In genomic region chr3:189797103-189797850, GRCh38 we compare ENCODE assay signal across 13 cellular contexts.
"Had no signal": no experiment of that assay in that cellular context is flagged by ENCODE, and none has a peak within 500 bp of the region (broad histone marks: within the 10 kb centered on the region; RNA-seq: fewer than 3 reads in every experiment).

No MANE protein-coding gene starts in this region.

- H3K4me1 Mint-ChIP-seq: activated naive CD4-positive, alpha-beta T cell treated with anti-CD3 and anti-CD28 coated beads, Interleukin-2, amount 10 ng/mL, durations not matched to agents 7 days and 5 days; activated T-helper 17 cell treated with anti-CD3 and anti-CD28 coated beads, Interleukin-2, amount 50 U/mL, for 72 hours had no signal

- H3K4me1 ChIP-seq: lower lobe of right lung, uterus had no signal

- H3K27me3 ChIP-seq: uterus had no signal

- H3K36me3 ChIP-seq: lower lobe of right lung, thoracic aorta, uterus had no signal

- H3K36me3 Mint-ChIP-seq: activated naive CD4-positive, alpha-beta T cell treated with anti-CD3 and anti-CD28 coated beads, Interleukin-2, amount 10 ng/mL, durations not matched to agents 7 days and 5 days; natural killer cell treated with Interleukin-12 subunit alpha and Interleukin-12 subunit beta and Interleukin-15 and Interleukin-18, amount 100 ng/mL, for 72 hours; T-cell had no signal

- H3K4me3 ChIP-seq: lower lobe of right lung, mucosa of descending colon, thoracic aorta, uterus had no signal

- H3K27ac Mint-ChIP-seq: activated naive CD4-positive, alpha-beta T cell treated with anti-CD3 and anti-CD28 coated beads, Interleukin-2, amount 10 ng/mL, durations not matched to agents 7 days and 5 days; activated T-helper 17 cell treated with anti-CD3 and anti-CD28 coated beads, Interleukin-2, amount 50 U/mL, for 72 hours; natural killer cell treated with Interleukin-12 subunit alpha and Interleukin-12 subunit beta and Interleukin-15 and Interleukin-18, amount 100 ng/mL, for 72 hours; stimulated activated naive CD8-positive, alpha-beta T cell treated with anti-CD3 and anti-CD28 coated beads, Interleukin-15, amount 100 ng/mL, for 72 hours; T-cell had no signal

- ATAC-seq: activated T-helper 17 cell treated with anti-CD3 and anti-CD28 coated beads, Interleukin-2, amount 50 U/mL, for 72 hours; lower lobe of right lung; mucosa of descending colon; natural killer cell treated with Interleukin-12 subunit alpha and Interleukin-12 subunit beta and Interleukin-15 and Interleukin-18, amount 100 ng/mL, for 72 hours; stimulated activated naive CD8-positive, alpha-beta T cell treated with anti-CD3 and anti-CD28 coated beads, Interleukin-15, amount 100 ng/mL, for 72 hours; T-cell had no signal

- H3K9me3 ChIP-seq: lower lobe of right lung, mucosa of descending colon, thoracic aorta, uterus had no signal

- DNase-seq: activated CD4-positive, alpha-beta T cell treated with anti-CD3 and anti-CD28 coated beads for 48 hours; activated CD8-positive, alpha-beta memory T cell treated with anti-CD3 and anti-CD28 coated beads for 24 hours; activated naive CD4-positive, alpha-beta T cell treated with anti-CD3 and anti-CD28 coated beads, Interleukin-2, amount 10 ng/mL, durations not matched to agents 7 days and 5 days; lower lobe of right lung; mucosa of descending colon; stimulated activated CD4-positive, alpha-beta T cell treated with anti-CD3 and anti-CD28 coated beads, Interleukin-15, amount 100 ng/mL, for 24 hours; stimulated activated CD4-positive, alpha-beta T cell treated with anti-CD3 and anti-CD28 coated beads, Interleukin-4, amount 100 ng/mL, for 24 hours; stimulated activated naive CD8-positive, alpha-beta T cell treated with anti-CD3 and anti-CD28 coated beads, Interleukin-15, amount 100 ng/mL, for 72 hours; T-cell; uterus had no signal

- H3K4me3 Mint-ChIP-seq: activated naive CD4-positive, alpha-beta T cell treated with anti-CD3 and anti-CD28 coated beads, Interleukin-2, amount 10 ng/mL, durations not matched to agents 7 days and 5 days; activated T-helper 17 cell treated with anti-CD3 and anti-CD28 coated beads, Interleukin-2, amount 50 U/mL, for 72 hours; natural killer cell treated with Interleukin-12 subunit alpha and Interleukin-12 subunit beta and Interleukin-15 and Interleukin-18, amount 100 ng/mL, for 72 hours; stimulated activated naive CD8-positive, alpha-beta T cell treated with anti-CD3 and anti-CD28 coated beads, Interleukin-15, amount 100 ng/mL, for 72 hours; T-cell had no signal

- H3K27me3 Mint-ChIP-seq: activated naive CD4-positive, alpha-beta T cell treated with anti-CD3 and anti-CD28 coated beads, Interleukin-2, amount 10 ng/mL, durations not matched to agents 7 days and 5 days; stimulated activated naive CD8-positive, alpha-beta T cell treated with anti-CD3 and anti-CD28 coated beads, Interleukin-15, amount 100 ng/mL, for 72 hours had no signal

- H3K9me3 Mint-ChIP-seq: activated naive CD4-positive, alpha-beta T cell treated with anti-CD3 and anti-CD28 coated beads, Interleukin-2, amount 10 ng/mL, durations not matched to agents 7 days and 5 days; activated T-helper 17 cell treated with anti-CD3 and anti-CD28 coated beads, Interleukin-2, amount 50 U/mL, for 72 hours; stimulated activated naive CD8-positive, alpha-beta T cell treated with anti-CD3 and anti-CD28 coated beads, Interleukin-15, amount 100 ng/mL, for 72 hours; T-cell had no signal

- H3K27ac ChIP-seq: lower lobe of right lung, thoracic aorta, uterus had no signal
